Comparison of ENCODE assay signal across 8 cellular contexts in the genomic region with DNA sequence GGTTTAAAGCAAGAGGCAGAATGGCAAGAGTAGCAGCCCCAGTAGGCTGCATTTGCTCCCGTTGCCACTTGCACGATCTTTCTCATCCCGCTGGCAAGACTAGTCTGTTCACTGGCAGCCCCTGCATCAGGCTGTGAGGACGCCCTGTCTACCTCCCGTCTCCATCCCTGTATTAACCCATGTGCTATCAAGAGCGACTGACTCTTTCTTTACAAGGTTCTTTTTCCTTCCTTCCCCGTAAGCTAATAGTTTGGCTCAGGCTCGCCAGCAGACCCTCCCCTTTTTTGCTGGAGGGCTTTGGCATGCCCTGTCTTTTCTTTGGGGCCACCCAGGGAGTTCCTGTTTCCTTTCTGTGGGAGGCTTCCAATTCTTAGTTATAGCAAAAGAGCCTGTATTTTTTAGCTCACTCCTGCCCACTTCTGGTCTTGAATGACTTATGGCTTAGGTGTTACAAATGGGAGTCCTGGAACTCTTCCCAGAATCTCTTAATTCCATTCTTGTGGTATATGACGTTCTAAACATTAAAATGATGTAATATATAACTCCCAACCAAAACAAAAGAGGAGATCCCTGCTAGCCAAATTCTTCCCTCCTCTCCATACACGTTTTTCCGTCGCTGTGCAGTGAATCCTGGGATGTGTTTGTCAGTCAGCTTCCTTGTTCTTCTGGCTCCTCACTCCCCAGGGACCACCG.
DNase-seq lines count a peak whose midpoint lies in the region; ATAC-seq and TF ChIP-seq lines count a peak whose summit lies in the region.

No MANE protein-coding gene starts in this region.

- POLR2A ChIA-PET in activated CD4-positive, alpha-beta T cell treated with anti-CD3 and anti-CD28 coated beads for 36 hours (lab: Charles Lee), result no interaction called here

- peak overlapping the region; percentile 81 for H3K4me3 Mint-ChIP-seq in activated CD4-positive, alpha-beta T cell treated with anti-CD3 and anti-CD28 coated beads for 36 hours

- intact Hi-C loops in activated CD4-positive, alpha-beta T cell treated with anti-CD3 and anti-CD28 coated beads for 36 hours (cut with DNase I, micrococcal nuclease), result no loop called here

- H3K9me3 Mint-ChIP-seq in activated CD4-positive, alpha-beta T cell treated with anti-CD3 and anti-CD28 coated beads for 36 hours (ENCODE audit: low read depth), result no peaks in the 10 kb centered on the region

- CTCF ChIA-PET in activated CD4-positive, alpha-beta T cell treated with anti-CD3 and anti-CD28 coated beads for 36 hours (lab: Charles Lee), result interaction anchor here (0.5 to 2.8 kb wide), 15 partner anchors 8 to 417 kb away, joined by 3 to 20 read pairs (median 4); no protein-coding TSS in a partner anchor

- H3K27ac Mint-ChIP-seq in activated CD4-positive, alpha-beta T cell treated with anti-CD3 and anti-CD28 coated beads for 36 hours, result peak overlapping the region; percentile 94

- H3K36me3 Mint-ChIP-seq in activated CD4-positive, alpha-beta T cell treated with anti-CD3 and anti-CD28 coated beads for 36 hours (ENCODE audit: low read depth), result peaks cover 36% of the 10 kb centered on the region

- H3K27me3 Mint-ChIP-seq in activated CD4-positive, alpha-beta T cell treated with anti-CD3 and anti-CD28 coated beads for 36 hours, result no peaks in the 10 kb centered on the region

- no peak for ATAC-seq in activated CD4-positive, alpha-beta T cell treated with anti-CD3 and anti-CD28 coated beads for 36 hours
- no peak for ATAC-seq in HG03108 (IDR thresholded peaks at IDR 0.05; ENCODE audit: unreplicated experiment)

- TF ChIP-seq CTCF in GM10266 (IDR thresholded peaks at IDR 0.05; ENCODE audit: control insufficient read depth, insufficient read depth, low read depth, missing control alignments), result no peak

- DNase-seq in activated CD4-positive, alpha-beta T cell treated with anti-CD3 and anti-CD28 coated beads for 36 hours, result no peak
- no peak for DNase-seq in activated CD4-positive, alpha-beta T cell treated with anti-CD3 and anti-CD28 coated beads, Interleukin-2, amount 50 U/mL, for 48 hours
- DNase-seq in NCI-H69 (lab: John Stamatoyannopoulos, UW) (peak; percentile 93), cerebellar cortex (ENCODE audit: low spot score) (peak; percentile 57), midbrain (lab: John Stamatoyannopoulos, UW) (peak; percentile 33), HT-29 (ENCODE audit: low spot score) (no peak), GM10266 (ENCODE audit: extremely low spot score) (no peak)

- peaks cover 87% of the 10 kb centered on the region for H3K4me1 Mint-ChIP-seq in activated CD4-positive, alpha-beta T cell treated with anti-CD3 and anti-CD28 coated beads for 36 hours

Comparison
In these comparisons a context has a peak if more than half of its experiments do, and no peak if none do; other contexts are left out.
1. DNase-seq: peak in NCI-H69 (single experiment), cerebellar cortex (single experiment) and midbrain (single experiment); none in activated CD4-positive, alpha-beta T cell treated with anti-CD3 and anti-CD28 coated beads for 36 hours (single experiment), activated CD4-positive, alpha-beta T cell treated with anti-CD3 and anti-CD28 coated beads, Interleukin-2, amount 50 U/mL, for 48 hours (0 of 2), HT-29 (single experiment) and GM10266 (single experiment).